ENCODE assay signal across 1 cellular context in the genomic region with DNA sequence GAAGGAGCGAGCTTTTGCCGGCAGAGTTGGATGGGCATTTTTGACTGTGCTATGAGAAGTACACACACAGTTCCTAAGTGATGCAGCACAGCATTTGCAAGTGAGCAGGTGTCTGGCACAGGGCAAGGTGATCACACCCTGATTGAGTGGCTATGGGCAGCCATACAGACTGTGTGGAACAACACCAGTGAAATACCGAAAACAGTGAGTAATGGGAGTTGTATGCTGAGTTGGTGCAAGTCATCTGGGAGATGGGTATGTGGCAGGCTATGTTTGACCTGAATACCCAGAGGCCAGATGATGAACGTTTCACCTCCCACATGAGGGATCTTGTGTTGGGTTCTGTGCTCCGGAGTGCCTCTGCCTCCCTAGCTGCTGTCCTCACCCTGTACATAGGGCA.
TF ChIP-seq lines count a peak whose summit lies in the region.

No MANE protein-coding gene starts in this region.

TF ChIP-seq in H1, 55 proteins besides CTCF, POLR2A, EP300 and RAD21 (continued from another document):
- no peak for TF ChIP-seq BRCA1 (IDR thresholded peaks at IDR 0.05; ENCODE audit: low read depth, low read length)
- TF ChIP-seq CHD2 (IDR thresholded peaks at IDR 0.05; ENCODE audit: low read length): no peak
- no peak for TF ChIP-seq ASH2L (IDR thresholded peaks at IDR 0.05; ENCODE audit: low read length)
- no peak for TF ChIP-seq TAF1 (IDR thresholded peaks at IDR 0.05; ENCODE audit: low read depth, low read length)
- no peak for TF ChIP-seq BACH1 (IDR thresholded peaks at IDR 0.05; ENCODE audit: low read length)
- TF ChIP-seq NANOG (IDR thresholded peaks at IDR 0.05; ENCODE audit: insufficient read depth, low read depth, low read length, poor library complexity, severe bottlenecking): no peak
- no peak for TF ChIP-seq TAF7 (optimal IDR thresholded peaks at IDR 0.05; ENCODE audit: borderline replicate concordance, low read depth, low read length)
- no peak for TF ChIP-seq SAP30 (IDR thresholded peaks at IDR 0.05; ENCODE audit: insufficient read depth, insufficient replicate concordance, low read length)
- TF ChIP-seq ZNF274 (IDR thresholded peaks at IDR 0.05; ENCODE audit: borderline replicate concordance, extremely low read depth, low read length): no peak
- no peak for TF ChIP-seq KDM1A (IDR thresholded peaks at IDR 0.05; ENCODE audit: borderline replicate concordance, low read length)
- TF ChIP-seq CBX5 (IDR thresholded peaks at IDR 0.05; ENCODE audit: low read depth, low read length): no peak
- TF ChIP-seq MAX (IDR thresholded peaks at IDR 0.05): no peak
- TF ChIP-seq, protein P1, sequence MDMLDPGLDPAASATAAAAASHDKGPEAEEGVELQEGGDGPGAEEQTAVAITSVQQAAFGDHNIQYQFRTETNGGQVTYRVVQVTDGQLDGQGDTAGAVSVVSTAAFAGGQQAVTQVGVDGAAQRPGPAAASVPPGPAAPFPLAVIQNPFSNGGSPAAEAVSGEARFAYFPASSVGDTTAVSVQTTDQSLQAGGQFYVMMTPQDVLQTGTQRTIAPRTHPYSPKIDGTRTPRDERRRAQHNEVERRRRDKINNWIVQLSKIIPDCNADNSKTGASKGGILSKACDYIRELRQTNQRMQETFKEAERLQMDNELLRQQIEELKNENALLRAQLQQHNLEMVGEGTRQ (IDR thresholded peaks at IDR 0.05; ENCODE audit: low read length): no peak
- TF ChIP-seq, protein P2, sequence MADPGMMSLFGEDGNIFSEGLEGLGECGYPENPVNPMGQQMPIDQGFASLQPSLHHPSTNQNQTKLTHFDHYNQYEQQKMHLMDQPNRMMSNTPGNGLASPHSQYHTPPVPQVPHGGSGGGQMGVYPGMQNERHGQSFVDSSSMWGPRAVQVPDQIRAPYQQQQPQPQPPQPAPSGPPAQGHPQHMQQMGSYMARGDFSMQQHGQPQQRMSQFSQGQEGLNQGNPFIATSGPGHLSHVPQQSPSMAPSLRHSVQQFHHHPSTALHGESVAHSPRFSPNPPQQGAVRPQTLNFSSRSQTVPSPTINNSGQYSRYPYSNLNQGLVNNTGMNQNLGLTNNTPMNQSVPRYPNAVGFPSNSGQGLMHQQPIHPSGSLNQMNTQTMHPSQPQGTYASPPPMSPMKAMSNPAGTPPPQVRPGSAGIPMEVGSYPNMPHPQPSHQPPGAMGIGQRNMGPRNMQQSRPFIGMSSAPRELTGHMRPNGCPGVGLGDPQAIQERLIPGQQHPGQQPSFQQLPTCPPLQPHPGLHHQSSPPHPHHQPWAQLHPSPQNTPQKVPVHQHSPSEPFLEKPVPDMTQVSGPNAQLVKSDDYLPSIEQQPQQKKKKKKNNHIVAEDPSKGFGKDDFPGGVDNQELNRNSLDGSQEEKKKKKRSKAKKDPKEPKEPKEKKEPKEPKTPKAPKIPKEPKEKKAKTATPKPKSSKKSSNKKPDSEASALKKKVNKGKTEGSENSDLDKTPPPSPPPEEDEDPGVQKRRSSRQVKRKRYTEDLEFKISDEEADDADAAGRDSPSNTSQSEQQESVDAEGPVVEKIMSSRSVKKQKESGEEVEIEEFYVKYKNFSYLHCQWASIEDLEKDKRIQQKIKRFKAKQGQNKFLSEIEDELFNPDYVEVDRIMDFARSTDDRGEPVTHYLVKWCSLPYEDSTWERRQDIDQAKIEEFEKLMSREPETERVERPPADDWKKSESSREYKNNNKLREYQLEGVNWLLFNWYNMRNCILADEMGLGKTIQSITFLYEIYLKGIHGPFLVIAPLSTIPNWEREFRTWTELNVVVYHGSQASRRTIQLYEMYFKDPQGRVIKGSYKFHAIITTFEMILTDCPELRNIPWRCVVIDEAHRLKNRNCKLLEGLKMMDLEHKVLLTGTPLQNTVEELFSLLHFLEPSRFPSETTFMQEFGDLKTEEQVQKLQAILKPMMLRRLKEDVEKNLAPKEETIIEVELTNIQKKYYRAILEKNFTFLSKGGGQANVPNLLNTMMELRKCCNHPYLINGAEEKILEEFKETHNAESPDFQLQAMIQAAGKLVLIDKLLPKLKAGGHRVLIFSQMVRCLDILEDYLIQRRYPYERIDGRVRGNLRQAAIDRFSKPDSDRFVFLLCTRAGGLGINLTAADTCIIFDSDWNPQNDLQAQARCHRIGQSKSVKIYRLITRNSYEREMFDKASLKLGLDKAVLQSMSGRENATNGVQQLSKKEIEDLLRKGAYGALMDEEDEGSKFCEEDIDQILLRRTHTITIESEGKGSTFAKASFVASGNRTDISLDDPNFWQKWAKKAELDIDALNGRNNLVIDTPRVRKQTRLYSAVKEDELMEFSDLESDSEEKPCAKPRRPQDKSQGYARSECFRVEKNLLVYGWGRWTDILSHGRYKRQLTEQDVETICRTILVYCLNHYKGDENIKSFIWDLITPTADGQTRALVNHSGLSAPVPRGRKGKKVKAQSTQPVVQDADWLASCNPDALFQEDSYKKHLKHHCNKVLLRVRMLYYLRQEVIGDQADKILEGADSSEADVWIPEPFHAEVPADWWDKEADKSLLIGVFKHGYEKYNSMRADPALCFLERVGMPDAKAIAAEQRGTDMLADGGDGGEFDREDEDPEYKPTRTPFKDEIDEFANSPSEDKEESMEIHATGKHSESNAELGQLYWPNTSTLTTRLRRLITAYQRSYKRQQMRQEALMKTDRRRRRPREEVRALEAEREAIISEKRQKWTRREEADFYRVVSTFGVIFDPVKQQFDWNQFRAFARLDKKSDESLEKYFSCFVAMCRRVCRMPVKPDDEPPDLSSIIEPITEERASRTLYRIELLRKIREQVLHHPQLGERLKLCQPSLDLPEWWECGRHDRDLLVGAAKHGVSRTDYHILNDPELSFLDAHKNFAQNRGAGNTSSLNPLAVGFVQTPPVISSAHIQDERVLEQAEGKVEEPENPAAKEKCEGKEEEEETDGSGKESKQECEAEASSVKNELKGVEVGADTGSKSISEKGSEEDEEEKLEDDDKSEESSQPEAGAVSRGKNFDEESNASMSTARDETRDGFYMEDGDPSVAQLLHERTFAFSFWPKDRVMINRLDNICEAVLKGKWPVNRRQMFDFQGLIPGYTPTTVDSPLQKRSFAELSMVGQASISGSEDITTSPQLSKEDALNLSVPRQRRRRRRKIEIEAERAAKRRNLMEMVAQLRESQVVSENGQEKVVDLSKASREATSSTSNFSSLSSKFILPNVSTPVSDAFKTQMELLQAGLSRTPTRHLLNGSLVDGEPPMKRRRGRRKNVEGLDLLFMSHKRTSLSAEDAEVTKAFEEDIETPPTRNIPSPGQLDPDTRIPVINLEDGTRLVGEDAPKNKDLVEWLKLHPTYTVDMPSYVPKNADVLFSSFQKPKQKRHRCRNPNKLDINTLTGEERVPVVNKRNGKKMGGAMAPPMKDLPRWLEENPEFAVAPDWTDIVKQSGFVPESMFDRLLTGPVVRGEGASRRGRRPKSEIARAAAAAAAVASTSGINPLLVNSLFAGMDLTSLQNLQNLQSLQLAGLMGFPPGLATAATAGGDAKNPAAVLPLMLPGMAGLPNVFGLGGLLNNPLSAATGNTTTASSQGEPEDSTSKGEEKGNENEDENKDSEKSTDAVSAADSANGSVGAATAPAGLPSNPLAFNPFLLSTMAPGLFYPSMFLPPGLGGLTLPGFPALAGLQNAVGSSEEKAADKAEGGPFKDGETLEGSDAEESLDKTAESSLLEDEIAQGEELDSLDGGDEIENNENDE (IDR thresholded peaks at IDR 0.05; ENCODE audit: insufficient replicate concordance, low read length): no peak
- no peak for TF ChIP-seq YY1 (IDR thresholded peaks at IDR 0.05; ENCODE audit: low read depth, low read length)
